Comparison of ENCODE assay signal across 1 cellular context in genomic region chrX:37549619-37550018, GRCh38. TPM values are rescaled to one million over a fixed set of nuclear protein-coding genes. Genes with fewer than 3 reads are reported as not detected.
"Had no signal": no experiment of that assay in that cellular context is flagged by ENCODE, and none has a peak within 500 bp of the region (broad histone marks: within the 10 kb centered on the region; RNA-seq: fewer than 3 reads in every experiment).

No MANE protein-coding gene starts in this region.

RNA-seq across cellular contexts. Expression of gene LANCL3, which starts 21.8 kb away (rescaled TPM):
- polyA plus RNA-seq: naive thymus-derived CD4-positive, alpha-beta T cell had no signal
